ENCODE assay signal across 8 cellular contexts in genomic region chr7:44986218-44987053, GRCh38.
A peak's percentile ranks its signal among the peaks of the same experiment; 100 is the strongest.
DNase-seq lines count a peak whose midpoint lies in the region; ATAC-seq and TF ChIP-seq lines count a peak whose summit lies in the region.

No MANE protein-coding gene starts in this region.

- DNase-seq in NCI-H1930 (lab: John Stamatoyannopoulos, UW): peak; percentile 92 to 96
- DNase-seq in T-helper 9 cell: peak; percentile 95
- DNase-seq in astrocyte of the hippocampus (ENCODE audit: low read depth, low spot score): peak; percentile 98
- peak; percentile 12 to 92 (median 81) for DNase-seq in hypothalamus (lab: John Stamatoyannopoulos, UW)
- DNase-seq in retinal pigment epithelial cell (ENCODE audit: low read depth): peak; percentile 75
- DNase-seq in NCI-H1694 (lab: John Stamatoyannopoulos, UW): no peak

- no peak for TF ChIP-seq CTCF in retinal pigment epithelial cell (conservative IDR thresholded peaks at IDR 0.05; ENCODE audit: low read depth, low read length)

- ATAC-seq in GM18499 (IDR thresholded peaks at IDR 0.05; ENCODE audit: insufficient read depth, unreplicated experiment) (peak; percentile 72), HG02885 (IDR thresholded peaks at IDR 0.05; ENCODE audit: poor library complexity, unreplicated experiment) (peak; percentile 95)

- H3K4me3 ChIP-seq in retinal pigment epithelial cell (ENCODE audit: low read length): peak overlapping the region; percentile 89
